In genomic region chr20:37441023-37441422, GRCh38 we compare ENCODE assay signal across 8 cellular contexts.
"Had no signal": no experiment of that assay in that cellular context is flagged by ENCODE, and none has a peak within 500 bp of the region (broad histone marks: within the 10 kb centered on the region; RNA-seq: fewer than 3 reads in every experiment).

No MANE protein-coding gene starts in this region.

- H3K36me3 Mint-ChIP-seq: IgD-negative memory B cell had no signal

- H3K27ac Mint-ChIP-seq: H9, HFFc6 had no signal

- H3K27ac ChIP-seq: HL-60 had no signal

- ATAC-seq: HepG2 had no signal

- H3K9me3 Mint-ChIP-seq: H9, HFFc6 had no signal

- DNase-seq: GOT3, H9, HCEC 1CT, HFFc6 had no signal

- H3K4me3 Mint-ChIP-seq: H9, HFFc6, IgD-negative memory B cell had no signal

- FAIRE-seq: H54 had no signal
